In the genomic region with DNA sequence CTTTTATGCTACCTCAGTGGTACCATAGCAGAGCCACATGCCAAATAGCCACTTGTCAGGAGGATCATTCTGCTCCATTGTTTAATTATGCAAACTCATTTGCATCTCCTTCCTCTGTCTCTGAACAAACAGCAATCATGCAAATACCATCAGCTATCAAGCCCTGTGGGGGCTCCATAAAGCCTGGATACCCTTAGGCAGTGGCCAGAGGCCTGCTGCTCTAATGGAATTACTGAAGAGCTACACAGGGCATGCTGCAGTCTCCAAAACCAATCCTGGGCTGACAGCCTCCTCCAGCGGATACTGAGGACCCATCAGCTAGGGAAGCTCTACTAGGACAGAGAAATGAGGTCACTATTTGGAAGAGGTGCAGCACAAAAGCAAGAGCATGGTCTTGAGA, we compare ENCODE assay signal across 2 cellular contexts.
TF ChIP-seq lines count a peak whose summit lies in the region.

No MANE protein-coding gene starts in this region.

TF ChIP-seq in GM23338, 12 proteins besides CTCF, POLR2A, EP300 and RAD21:
- TF ChIP-seq, protein P1, sequence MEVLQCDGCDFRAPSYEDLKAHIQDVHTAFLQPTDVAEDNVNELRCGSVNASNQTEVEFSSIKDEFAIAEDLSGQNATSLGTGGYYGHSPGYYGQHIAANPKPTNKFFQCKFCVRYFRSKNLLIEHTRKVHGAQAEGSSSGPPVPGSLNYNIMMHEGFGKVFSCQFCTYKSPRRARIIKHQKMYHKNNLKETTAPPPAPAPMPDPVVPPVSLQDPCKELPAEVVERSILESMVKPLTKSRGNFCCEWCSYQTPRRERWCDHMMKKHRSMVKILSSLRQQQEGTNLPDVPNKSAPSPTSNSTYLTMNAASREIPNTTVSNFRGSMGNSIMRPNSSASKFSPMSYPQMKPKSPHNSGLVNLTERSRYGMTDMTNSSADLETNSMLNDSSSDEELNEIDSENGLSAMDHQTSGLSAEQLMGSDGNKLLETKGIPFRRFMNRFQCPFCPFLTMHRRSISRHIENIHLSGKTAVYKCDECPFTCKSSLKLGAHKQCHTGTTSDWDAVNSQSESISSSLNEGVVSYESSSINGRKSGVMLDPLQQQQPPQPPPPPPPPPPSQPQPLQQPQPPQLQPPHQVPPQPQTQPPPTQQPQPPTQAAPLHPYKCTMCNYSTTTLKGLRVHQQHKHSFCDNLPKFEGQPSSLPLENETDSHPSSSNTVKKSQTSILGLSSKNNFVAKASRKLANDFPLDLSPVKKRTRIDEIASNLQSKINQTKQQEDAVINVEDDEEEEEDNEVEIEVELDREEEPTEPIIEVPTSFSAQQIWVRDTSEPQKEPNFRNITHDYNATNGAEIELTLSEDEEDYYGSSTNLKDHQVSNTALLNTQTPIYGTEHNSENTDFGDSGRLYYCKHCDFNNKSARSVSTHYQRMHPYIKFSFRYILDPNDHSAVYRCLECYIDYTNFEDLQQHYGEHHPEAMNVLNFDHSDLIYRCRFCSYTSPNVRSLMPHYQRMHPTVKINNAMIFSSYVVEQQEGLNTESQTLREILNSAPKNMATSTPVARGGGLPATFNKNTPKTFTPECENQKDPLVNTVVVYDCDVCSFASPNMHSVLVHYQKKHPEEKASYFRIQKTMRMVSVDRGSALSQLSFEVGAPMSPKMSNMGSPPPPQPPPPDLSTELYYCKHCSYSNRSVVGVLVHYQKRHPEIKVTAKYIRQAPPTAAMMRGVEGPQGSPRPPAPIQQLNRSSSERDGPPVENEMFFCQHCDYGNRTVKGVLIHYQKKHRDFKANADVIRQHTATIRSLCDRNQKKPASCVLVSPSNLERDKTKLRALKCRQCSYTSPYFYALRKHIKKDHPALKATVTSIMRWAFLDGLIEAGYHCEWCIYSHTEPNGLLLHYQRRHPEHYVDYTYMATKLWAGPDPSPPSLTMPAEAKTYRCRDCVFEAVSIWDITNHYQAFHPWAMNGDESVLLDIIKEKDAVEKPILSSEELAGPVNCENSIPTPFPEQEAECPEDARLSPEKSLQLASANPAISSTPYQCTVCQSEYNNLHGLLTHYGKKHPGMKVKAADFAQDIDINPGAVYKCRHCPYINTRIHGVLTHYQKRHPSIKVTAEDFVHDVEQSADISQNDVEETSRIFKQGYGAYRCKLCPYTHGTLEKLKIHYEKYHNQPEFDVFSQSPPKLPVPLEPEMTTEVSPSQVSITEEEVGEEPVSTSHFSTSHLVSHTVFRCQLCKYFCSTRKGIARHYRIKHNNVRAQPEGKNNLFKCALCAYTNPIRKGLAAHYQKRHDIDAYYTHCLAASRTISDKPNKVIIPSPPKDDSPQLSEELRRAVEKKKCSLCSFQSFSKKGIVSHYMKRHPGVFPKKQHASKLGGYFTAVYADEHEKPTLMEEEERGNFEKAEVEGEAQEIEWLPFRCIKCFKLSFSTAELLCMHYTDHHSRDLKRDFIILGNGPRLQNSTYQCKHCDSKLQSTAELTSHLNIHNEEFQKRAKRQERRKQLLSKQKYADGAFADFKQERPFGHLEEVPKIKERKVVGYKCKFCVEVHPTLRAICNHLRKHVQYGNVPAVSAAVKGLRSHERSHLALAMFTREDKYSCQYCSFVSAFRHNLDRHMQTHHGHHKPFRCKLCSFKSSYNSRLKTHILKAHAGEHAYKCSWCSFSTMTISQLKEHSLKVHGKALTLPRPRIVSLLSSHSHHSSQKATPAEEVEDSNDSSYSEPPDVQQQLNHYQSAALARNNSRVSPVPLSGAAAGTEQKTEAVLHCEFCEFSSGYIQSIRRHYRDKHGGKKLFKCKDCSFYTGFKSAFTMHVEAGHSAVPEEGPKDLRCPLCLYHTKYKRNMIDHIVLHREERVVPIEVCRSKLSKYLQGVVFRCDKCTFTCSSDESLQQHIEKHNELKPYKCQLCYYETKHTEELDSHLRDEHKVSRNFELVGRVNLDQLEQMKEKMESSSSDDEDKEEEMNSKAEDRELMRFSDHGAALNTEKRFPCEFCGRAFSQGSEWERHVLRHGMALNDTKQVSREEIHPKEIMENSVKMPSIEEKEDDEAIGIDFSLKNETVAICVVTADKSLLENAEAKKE (CRISPR knock-in tag; IDR thresholded peaks at IDR 0.05): no peak
- TF ChIP-seq EZH2phosphoT487 (IDR thresholded peaks at IDR 0.05; ENCODE audit: unreplicated experiment): no peak

TF ChIP-seq in WTC11, 78 proteins besides CTCF, POLR2A, EP300 and RAD21 (continued from another document):
- no peak for TF ChIP-seq CREM (CRISPR knock-in tag; IDR thresholded peaks at IDR 0.05)
